ENCODE assay signal across 9 cellular contexts in the genomic region with DNA sequence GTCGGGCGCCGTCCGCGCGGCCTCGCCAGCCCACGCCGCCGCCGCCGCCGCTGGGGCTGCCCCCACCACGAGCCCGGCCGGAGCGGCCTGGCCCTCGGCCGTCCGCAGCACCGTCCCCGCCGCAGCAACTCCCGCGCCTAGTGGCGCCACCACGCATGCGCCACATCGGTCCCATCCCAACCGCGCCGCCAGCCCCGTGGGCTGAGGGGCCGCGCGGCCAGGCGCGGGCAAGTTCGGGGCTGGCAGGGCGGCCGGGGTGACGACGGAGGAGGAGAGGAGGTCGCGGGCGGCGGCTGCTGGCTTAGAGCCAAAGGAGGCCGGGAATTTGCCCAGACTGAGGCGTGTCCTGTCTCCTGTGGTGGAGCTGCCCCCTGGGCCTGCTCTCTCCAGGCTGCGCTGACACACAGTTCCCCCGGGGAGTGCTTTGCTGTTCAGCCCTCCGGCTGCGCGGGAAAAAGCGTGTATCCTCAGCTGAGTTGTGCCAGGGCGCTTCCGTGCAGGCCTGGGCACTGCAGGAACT. TPM values are rescaled to one million over a fixed set of nuclear protein-coding genes. Genes with fewer than 3 reads are reported as not detected.
DNase-seq lines count a peak whose midpoint lies in the region; ATAC-seq lines count a peak whose summit lies in the region.
"Had no signal": no experiment of that assay in that cellular context is flagged by ENCODE, and none has a peak within 500 bp of the region (broad histone marks: within the 10 kb centered on the region; RNA-seq: fewer than 3 reads in every experiment).

Gene TUSC1, minus strand, starts transcription at position 298 of the 520 bp plus-strand sequence. Its CDS starts 132 bp downstream, at position 166.

- DNase-seq in activated T-cell treated with anti-CD3 and anti-CD28 coated beads, Interleukin-2, amount 50 U/mL, for 24 hours: peak; percentile 41
- DNase-seq in activated T-cell treated with anti-CD3 and anti-CD28 coated beads, Interleukin-2, amount 50 U/mL, for 1 hour: no peak
- DNase-seq in HT-29 (ENCODE audit: low spot score): peak; percentile 65
- peak; percentile 65 for DNase-seq in SHP77 treated with DMSO at 0.1 percent for 48 hours (lab: John Stamatoyannopoulos, UW)
- DNase-seq in dermis blood vessel endothelial cell: peak; percentile 67
- peak; percentile 84 for DNase-seq in kidney glomerular epithelial cell (lab: John Stamatoyannopoulos, UW)
- peak; percentile 8 for DNase-seq in stimulated activated CD4-positive, alpha-beta T cell treated with anti-CD3 and anti-CD28 coated beads, Interleukin-4, amount 100 ng/mL, for 1 hour

- no peaks in the 10 kb centered on the region for H3K36me3 Mint-ChIP-seq in activated T-cell treated with anti-CD3 and anti-CD28 coated beads, Interleukin-2, amount 50 U/mL, for 24 hours (ENCODE audit: low read depth)

- H3K9me3 Mint-ChIP-seq in activated T-cell treated with anti-CD3 and anti-CD28 coated beads, Interleukin-2, amount 50 U/mL, for 24 hours: peaks cover 14% of the 10 kb centered on the region

- ATAC-seq in HG03565 (IDR thresholded peaks at IDR 0.05; ENCODE audit: unreplicated experiment): no peak

- peak within 1 kb of the TSS; percentile 42 for H3K4me3 Mint-ChIP-seq in activated T-cell treated with anti-CD3 and anti-CD28 coated beads, Interleukin-2, amount 50 U/mL, for 24 hours

- peaks cover 7% of the 10 kb centered on the region for H3K4me1 Mint-ChIP-seq in activated T-cell treated with anti-CD3 and anti-CD28 coated beads, Interleukin-2, amount 50 U/mL, for 24 hours (ENCODE audit: low read depth)

- H3K27ac Mint-ChIP-seq in activated T-cell treated with anti-CD3 and anti-CD28 coated beads, Interleukin-2, amount 50 U/mL, for 24 hours: no peak within 1 kb of the TSS

- peaks cover 26% of the 10 kb centered on the region for H3K27me3 Mint-ChIP-seq in activated T-cell treated with anti-CD3 and anti-CD28 coated beads, Interleukin-2, amount 50 U/mL, for 24 hours

RNA-seq across cellular contexts. Expression of gene TUSC1, which starts in this region (rescaled TPM):
- total RNA-seq in HT-29 (2014; rRNA removed; shearing (Covaris generic)): 16.6 and 17.9 TPM in 2 replicates
- total RNA-seq in dermis blood vessel endothelial cell: 9.4 and 13.1 TPM in 2 replicates
- total RNA-seq: Daoy had no signal
